In the genomic region with DNA sequence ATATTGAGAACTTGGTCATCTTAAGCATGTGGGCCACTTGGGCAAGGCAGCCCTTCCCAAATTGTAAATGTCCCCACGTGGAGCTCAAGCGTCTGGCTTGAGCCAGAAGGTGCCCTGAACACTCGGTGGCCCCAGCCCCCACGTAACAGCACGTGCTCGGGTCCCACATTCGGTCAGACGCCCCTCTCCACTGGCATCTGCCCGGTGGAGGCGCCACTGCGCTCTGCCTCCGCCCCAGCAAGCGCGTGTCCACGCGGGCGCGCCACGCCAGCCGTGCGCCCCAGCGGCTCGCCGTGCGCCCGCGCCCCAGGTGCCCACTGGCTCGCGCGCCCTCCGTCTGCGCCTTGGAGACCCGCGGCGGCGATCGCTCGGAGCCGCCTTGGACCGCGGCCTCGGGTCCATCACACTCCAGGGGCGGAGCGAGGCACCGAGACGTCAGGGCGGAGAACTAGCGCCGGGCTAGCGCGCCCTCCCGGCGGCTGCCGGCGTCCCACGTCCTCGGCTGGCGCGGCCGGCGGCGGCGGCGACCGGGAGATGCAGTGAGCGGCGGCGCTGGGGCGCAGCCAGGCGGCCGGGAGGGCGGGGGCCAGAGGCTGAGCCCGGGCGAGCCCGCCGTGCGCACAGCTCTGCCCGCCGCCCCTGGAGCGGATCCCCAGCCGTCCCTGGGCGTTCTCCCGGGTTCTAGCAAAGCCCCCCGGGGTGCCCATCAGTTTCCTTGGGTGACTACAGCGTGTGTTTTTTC, we compare ENCODE assay signal across 8 cellular contexts. TPM values are rescaled to one million over a fixed set of nuclear protein-coding genes. Genes with fewer than 3 reads are reported as not detected.
DNase-seq lines count a peak whose midpoint lies in the region; ATAC-seq and TF ChIP-seq lines count a peak whose summit lies in the region.

Gene PALM2AKAP2, plus strand, starts transcription at position 488 of the 742 bp plus-strand sequence. CDS start 291 bp downstream, outside the sequence.

- H2AFZ ChIP-seq in PC-9 = peak within 1 kb of the TSS; percentile 97

- H4K20me1 ChIP-seq in PC-9 (ENCODE audit: insufficient read depth) = no peaks in the 10 kb centered on the region

- H3K27me3 ChIP-seq in PC-9 (ENCODE audit: insufficient read depth, low read depth) (no peaks in the 10 kb centered on the region), esophagus muscularis mucosa (peaks cover 0 to 26% (median 0%) of the 10 kb centered on the region in 4 donors), aorta (ENCODE audit: control insufficient read depth in 1 of 2, insufficient read depth in 2 of 2, low read length in 1 of 2) (no peaks in the 10 kb centered on the region)

- POLR2A ChIA-PET in PC-9 (lab: Charles Lee; ENCODE audit: unreplicated experiment) = no interaction called here

- no peaks in the 10 kb centered on the region for H3K9me3 ChIP-seq in PC-9 (ENCODE audit: insufficient read depth, low read depth)
- no peaks in the 10 kb centered on the region for H3K9me3 ChIP-seq in esophagus muscularis mucosa
- no peaks in the 10 kb centered on the region for H3K9me3 ChIP-seq in aorta (ENCODE audit: control insufficient read depth, low read length)

- H3K4me3 Mint-ChIP-seq in T-helper 1 cell treated with Interleukin-12 subunit alpha and Interleukin-12 subunit beta and Interleukin-4 antibody, amounts not matched to agents 30 μg/mL and 1 μg/mL, for 36 hours = peak within 1 kb of the TSS; percentile 79

- peaks cover 15% of the 10 kb centered on the region; the same call in 1 of the 2 replicates for H3K79me2 ChIP-seq in PC-9 (ENCODE audit: low read depth)

- WGBS in esophagus muscularis mucosa = 0% methylated on average over 4 of the region's 85 CpGs
- WGBS in aorta, 2 donors = 0 to 1% methylated on average over 63 to 85 of the region's 85 CpGs

- H3K27ac Mint-ChIP-seq in T-helper 1 cell treated with Interleukin-12 subunit alpha and Interleukin-12 subunit beta and Interleukin-4 antibody, amounts not matched to agents 30 μg/mL and 1 μg/mL, for 36 hours = no peak within 1 kb of the TSS

- H3K9me3 Mint-ChIP-seq in T-helper 1 cell treated with Interleukin-12 subunit alpha and Interleukin-12 subunit beta and Interleukin-4 antibody, amounts not matched to agents 30 μg/mL and 1 μg/mL, for 36 hours = peaks cover 3% of the 10 kb centered on the region

- intact Hi-C loops in PC-9 (cut with micrococcal nuclease; ENCODE audit: unreplicated experiment) (loop anchor here (1.0 to 5.0 kb wide), 2 partner anchors 37 to 206 kb away; no protein-coding TSS in a partner anchor), esophagus muscularis mucosa (cut with DNase I) (no loop called here), aorta (cut with DNase I) (loop anchor here (5.0 kb wide), 2 partner anchors 37 to 73 kb away; no protein-coding TSS in a partner anchor)

- H3K27ac ChIP-seq in PC-9 (peak within 1 kb of the TSS; percentile 5; the same call in 1 of the 2 replicates), esophagus muscularis mucosa (replicated peaks in 1 of 4) (peak within 1 kb of the TSS; percentile 13 to 50 (median 39)), aorta (ENCODE audit: low read depth in 1 of 2, low read length in 2 of 2) (peak within 1 kb of the TSS; percentile 32 to 81)

- peaks cover 62% of the 10 kb centered on the region for H3K27me3 Mint-ChIP-seq in T-helper 1 cell treated with Interleukin-12 subunit alpha and Interleukin-12 subunit beta and Interleukin-4 antibody, amounts not matched to agents 30 μg/mL and 1 μg/mL, for 36 hours (ENCODE audit: low read depth)

- no peak for TF ChIP-seq POLR2A in esophagus muscularis mucosa (IDR thresholded peaks at IDR 0.05; ENCODE audit: low read depth)

- H3K4me3 ChIP-seq in PC-9 (peak within 1 kb of the TSS; percentile 89), esophagus muscularis mucosa (peak within 1 kb of the TSS; percentile 56 to 71 (median 58)), aorta (ENCODE audit: low read length in 2 of 2) (peak within 1 kb of the TSS; percentile 83 to 98)

- TF ChIP-seq EP300 in esophagus muscularis mucosa (IDR thresholded peaks at IDR 0.05) = no peak

- ATAC-seq in aorta (ENCODE audit: low FRiP score) (peak; percentile 89), HG02870 (IDR thresholded peaks at IDR 0.05; ENCODE audit: unreplicated experiment) (no peak), GM19328 (IDR thresholded peaks at IDR 0.05; ENCODE audit: unreplicated experiment) (no peak)

- no TSS peak for BruUV-seq in PC-9 (replicated peaks; lab: Mats Ljungman, UMichigan)

- H3K9me2 ChIP-seq in PC-9 (ENCODE audit: insufficient read depth) = no peaks in the 10 kb centered on the region

- H3F3A ChIP-seq in PC-9 (ENCODE audit: insufficient read depth, low read depth) = no peaks in the 10 kb centered on the region

- CTCF ChIA-PET in PC-9 (lab: Charles Lee) = no interaction called here

- H3K36me3 ChIP-seq in PC-9 (ENCODE audit: low read depth) (no peaks in the 10 kb centered on the region), esophagus muscularis mucosa (no peaks in the 10 kb centered on the region), aorta (ENCODE audit: control insufficient read depth in 1 of 2, insufficient read depth in 2 of 2, low read length in 1 of 2) (no peaks in the 10 kb centered on the region)

- peak within 1 kb of the TSS; percentile 89 for H3K4me2 ChIP-seq in PC-9

- DNase-seq in T-helper 1 cell (no peak), PC-9 (peak; percentile 40 to 76), esophagus muscularis mucosa (ENCODE audit: extremely low spot score) (peak; percentile 89), midbrain (lab: John Stamatoyannopoulos, UW) (peak; percentile 43), aorta (peak; percentile 81 to 93)

- H3K4me1 ChIP-seq in PC-9 (replicated peaks; ENCODE audit: insufficient read depth) (peaks cover 11% of the 10 kb centered on the region), esophagus muscularis mucosa (peaks cover 0 to 26% (median 15%) of the 10 kb centered on the region in 4 donors), aorta (ENCODE audit: control insufficient read depth in 1 of 2, insufficient read depth in 2 of 2, low read length in 2 of 2) (peaks cover 0 to 15% of the 10 kb centered on the region in 2 donors)

- TF ChIP-seq CTCF in PC-9 (conservative IDR thresholded peaks at IDR 0.05) = no peak
- TF ChIP-seq CTCF in esophagus muscularis mucosa (IDR thresholded peaks at IDR 0.05) = peak; percentile 12 to 38 (median 18)

- peaks cover 17% of the 10 kb centered on the region for H3K4me1 Mint-ChIP-seq in T-helper 1 cell treated with Interleukin-12 subunit alpha and Interleukin-12 subunit beta and Interleukin-4 antibody, amounts not matched to agents 30 μg/mL and 1 μg/mL, for 36 hours (ENCODE audit: low read depth)

- H3K36me3 Mint-ChIP-seq in T-helper 1 cell treated with Interleukin-12 subunit alpha and Interleukin-12 subunit beta and Interleukin-4 antibody, amounts not matched to agents 30 μg/mL and 1 μg/mL, for 36 hours (ENCODE audit: low read depth) = no peaks in the 10 kb centered on the region

RNA-seq across cellular contexts. Expression of gene PALM2AKAP2, which starts in this region (rescaled TPM):
- total RNA-seq in PC-9 (2021) (2.1 and 3.1 TPM in 2 replicates), esophagus muscularis mucosa (1 to 10 TPM; 2.3 to 8.1 (median 5.6) TPM), aorta (100 to 1,000 TPM in 1 of 2 donors, 10 to 100 TPM in 1; 58.1 to 155 TPM)
- polyA plus RNA-seq in aorta = 1 to 10 TPM; 4.5 to 5.6 TPM

Comparison
In these comparisons a context has a peak if more than half of its experiments do, and no peak if none do; other contexts are left out.
1. RNA of gene PALM2AKAP2 (total RNA-seq): 58.1 to 155 TPM in aorta; 2.3 to 8.1 TPM in esophagus muscularis mucosa and 2.1 to 3.1 TPM in PC-9; every median in the first group is over 4 times any median in the second.
2. DNase-seq: peak in PC-9 (2 of 2), esophagus muscularis mucosa (single experiment), midbrain (single experiment) and aorta (2 of 2); none in T-helper 1 cell (0 of 5).
3. H3K27ac ChIP-seq: peak in every context shown above with its lines; median percentile 56 in aorta; 39 in esophagus muscularis mucosa; 5 in PC-9.
4. Peak in every context shown above with its lines, with median percentiles within 50 percentile points of each other: H3K4me3 ChIP-seq.